32 cellular contexts compared by ENCODE assay signal in the genomic region with DNA sequence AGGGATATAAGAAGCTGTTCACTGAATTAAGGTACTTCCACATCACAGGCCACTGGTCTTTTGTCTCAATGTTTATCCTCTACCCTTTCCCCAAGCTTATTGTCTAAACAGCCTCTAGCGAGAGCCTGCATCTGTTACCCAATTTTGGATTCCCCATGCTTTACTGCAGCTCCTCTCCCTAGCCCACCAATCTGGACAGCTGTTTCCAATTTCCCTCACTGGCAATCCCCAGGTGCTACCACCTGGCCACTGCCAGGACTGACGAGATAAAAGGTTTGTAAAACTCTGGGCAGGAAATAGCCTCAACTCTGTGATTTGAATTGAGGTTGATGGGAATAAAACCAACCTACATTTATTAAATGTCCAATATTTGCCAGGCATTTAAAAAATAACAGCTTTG. TPM values are rescaled to one million over a fixed set of nuclear protein-coding genes. Genes with fewer than 3 reads are reported as not detected.
A peak's percentile ranks its signal among the peaks of the same experiment; 100 is the strongest.
DNase-seq lines count a peak whose midpoint lies in the region; ATAC-seq lines count a peak whose summit lies in the region.
"Had no signal": no experiment of that assay in that cellular context is flagged by ENCODE, and none has a peak within 500 bp of the region (broad histone marks: within the 10 kb centered on the region; RNA-seq: fewer than 3 reads in every experiment).

No MANE protein-coding gene starts in this region.

- H3K9me3 ChIP-seq in right cardiac atrium (ENCODE audit: control insufficient read depth, low read length), result no peaks in the 10 kb centered on the region
- H3K9me3 ChIP-seq: Caco-2, HAP-1 had no signal

- no peaks in the 10 kb centered on the region for H3K4me1 ChIP-seq in right cardiac atrium (ENCODE audit: control insufficient read depth, insufficient read depth, low read length)
- H3K4me1 ChIP-seq: Caco-2, left ventricle myocardium inferior, right atrium auricular region had no signal

- ATAC-seq in right cardiac atrium, result no peak
- ATAC-seq: Right ventricle myocardium inferior; stimulated activated naive CD8-positive, alpha-beta T cell treated with anti-CD3 and anti-CD28 coated beads, Interleukin-15, Interleukin-2, amounts not matched to agents 100 U/mL and 50 U/mL, for 24 hours; T-helper 17 cell had no signal

- WGBS in right cardiac atrium, result 42% methylated on average over 2 of the region's 2 CpGs

- intact Hi-C loops in right cardiac atrium (cut with DNase I), result no loop called here

- DNase-seq in NCI-H82 (lab: John Stamatoyannopoulos, UW) (peak; percentile 67), NCI-H82 treated with DMSO at 0.1 percent for 48 hours (lab: John Stamatoyannopoulos, UW; ENCODE audit: unreplicated experiment) (no peak), NCI-H1694 (lab: John Stamatoyannopoulos, UW) (peak; percentile 21), NCI-H524 treated with DMSO at 0.1 percent for 48 hours (lab: John Stamatoyannopoulos, UW) (peak; percentile 90), iPS-NIHi7 (ENCODE audit: extremely low spot score) (peak; percentile 14), middle frontal gyrus (ENCODE audit: extremely low spot score, low spot score) (no peak), right cardiac atrium (no peak)
- DNase-seq in stimulated activated CD4-positive, alpha-beta T cell treated with anti-CD3 and anti-CD28 coated beads, Interleukin-15, amount 100 ng/mL, for 24 hours, result no peak
- DNase-seq: 8988T; activated CD4-positive, alpha-beta T cell treated with anti-CD3 and anti-CD28 coated beads, Interleukin-2, amount 50 U/mL, for 48 hours; activated CD4-positive, CD25-positive, alpha-beta regulatory T cell treated with anti-CD3 and anti-CD28 coated beads, Interleukin-2, amount 50 U/mL, for 72 hours; activated CD8-positive, alpha-beta memory T cell treated with anti-CD3 and anti-CD28 coated beads, Interleukin-2, amount 50 U/mL, for 4 hours; activated naive CD4-positive, alpha-beta T cell; C1 segment of cervical spinal cord; Caco-2; central memory CD4-positive, alpha-beta T cell; cortex of kidney; effector memory CD4-positive, alpha-beta T cell; islet precursor cell; KG1; left ventricle myocardium inferior; mesenchymal stem cell; NCI-H1436; NCI-H226; posterior cingulate gyrus; stimulated activated CD4-positive, alpha-beta T cell treated with anti-CD3 and anti-CD28 coated beads, Interleukin-2, amount 100 ng/mL, for 24 hours; stimulated activated naive CD8-positive, alpha-beta T cell treated with anti-CD3 and anti-CD28 coated beads, Interleukin-15, Interleukin-2, amounts not matched to agents 100 U/mL and 50 U/mL, for 24 hours; T-helper 17 cell had no signal

- H3K27ac ChIP-seq in right cardiac atrium (ENCODE audit: low read length), result no peak overlapping the region
- H3K27ac ChIP-seq: left ventricle myocardium inferior, right atrium auricular region, thoracic aorta had no signal

- no peaks in the 10 kb centered on the region for H3K27me3 ChIP-seq in right cardiac atrium (ENCODE audit: control insufficient read depth, insufficient read depth)
- H3K27me3 ChIP-seq: right atrium auricular region had no signal

- no peak overlapping the region for H3K4me3 ChIP-seq in right cardiac atrium (ENCODE audit: low read length)
- H3K4me3 ChIP-seq: HAP-1, left ventricle myocardium inferior, right atrium auricular region, thoracic aorta had no signal

RNA-seq across cellular contexts. Expression of a gene that starts 58.0 kb away (rescaled TPM):
- 1 to 10 TPM; 1.3 to 1.6 (median 1.5) TPM for total RNA-seq in right cardiac atrium
- polyA plus RNA-seq in right cardiac atrium, result 0.27 TPM

Comparison
In these comparisons a context has a peak if more than half of its experiments do, and no peak if none do; other contexts are left out.
1. DNase-seq: peak in NCI-H82 (single experiment), NCI-H1694 (single experiment), NCI-H524 treated with DMSO at 0.1 percent for 48 hours (single experiment) and iPS-NIHi7 (single experiment); none in NCI-H82 treated with DMSO at 0.1 percent for 48 hours (single experiment), stimulated activated CD4-positive, alpha-beta T cell treated with anti-CD3 and anti-CD28 coated beads, Interleukin-15, amount 100 ng/mL, for 24 hours (single experiment), middle frontal gyrus (single experiment) and right cardiac atrium (0 of 3).